10 cellular contexts compared by ENCODE assay signal in the genomic region with DNA sequence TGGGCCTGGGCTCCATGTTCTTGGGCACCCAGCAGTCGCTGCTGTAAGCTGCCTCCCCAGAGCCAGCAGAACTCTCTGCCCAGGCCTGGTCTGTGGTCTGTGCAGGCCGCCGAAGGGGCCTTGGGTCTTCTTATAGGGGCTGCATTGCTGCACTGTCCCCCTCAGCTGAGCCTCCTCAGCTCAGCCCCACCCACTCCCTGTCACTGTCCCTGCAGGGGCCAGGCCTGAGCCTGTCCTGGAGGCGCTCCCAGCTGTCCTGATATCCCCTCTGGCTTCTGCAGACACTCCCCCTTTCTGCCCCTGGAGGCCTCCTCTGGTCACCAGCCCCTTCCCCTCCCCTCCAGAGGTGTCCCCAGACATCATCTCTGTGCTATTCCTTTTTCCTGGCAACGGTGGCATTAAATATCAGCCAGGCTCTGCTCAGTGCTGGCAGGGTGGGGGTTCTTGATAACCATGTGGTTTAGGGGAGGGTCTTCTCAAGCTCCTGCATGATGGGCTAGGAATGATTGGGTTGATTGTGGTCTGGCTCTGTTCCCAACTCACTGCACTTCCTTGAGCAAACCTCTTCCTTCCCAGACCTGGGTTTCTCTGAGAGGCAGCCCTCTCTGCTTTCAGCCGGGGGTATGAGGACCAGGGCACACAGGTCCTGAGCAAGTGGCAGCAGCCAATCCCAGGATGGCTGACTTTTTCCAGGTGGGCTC. TPM values are rescaled to one million over a fixed set of nuclear protein-coding genes. Genes with fewer than 3 reads are reported as not detected.
DNase-seq lines count a peak whose midpoint lies in the region; ATAC-seq and TF ChIP-seq lines count a peak whose summit lies in the region.
"Had no signal": no experiment of that assay in that cellular context is flagged by ENCODE, and none has a peak within 500 bp of the region (broad histone marks: within the 10 kb centered on the region; RNA-seq: fewer than 3 reads in every experiment).

No MANE protein-coding gene starts in this region.

- H3K4me3 ChIP-seq in skeletal muscle tissue (ENCODE audit: low read length in 3 of 3), result peak overlapping the region in 2 of 3 donors; percentile 23 to 29
- H3K4me3 ChIP-seq in testis, result no peak overlapping the region

- TF ChIP-seq POLR2A in testis (IDR thresholded peaks at IDR 0.05), result no peak

- ATAC-seq in GM21529 (IDR thresholded peaks at IDR 0.05; ENCODE audit: unreplicated experiment), result no peak

- H3K27me3 ChIP-seq in skeletal muscle tissue (ENCODE audit: control insufficient read depth in 3 of 3, insufficient read depth in 3 of 3, low read length in 3 of 3) (no peaks in the 10 kb centered on the region), testis (no peaks in the 10 kb centered on the region)

- H3K9ac ChIP-seq in skeletal muscle tissue (ENCODE audit: low read depth in 1 of 3, low read length in 3 of 3), result peak overlapping the region in 2 of 3 donors; percentile 46 to 69

- intact Hi-C loops in cardiac septum (cut with DNase I) (loop anchor here (2.0 kb wide), 1 partner anchor 61 kb away; no protein-coding TSS in a partner anchor), testis (cut with DNase I; ENCODE audit: low total_unique reads) (no loop called here)

- H3K4me1 ChIP-seq in skeletal muscle tissue (ENCODE audit: control insufficient read depth in 3 of 3, insufficient read depth in 3 of 3, low read length in 3 of 3) (peaks cover 48 to 60% (median 57%) of the 10 kb centered on the region in 3 donors), testis (peaks cover 6% of the 10 kb centered on the region)

- DNase-seq in NCI-H2107 treated with DMSO at 0.1 percent for 48 hours (lab: John Stamatoyannopoulos, UW; ENCODE audit: unreplicated experiment), result peak; percentile 82
- DNase-seq in NCI-H2107 (lab: John Stamatoyannopoulos, UW), result no peak
- peak; percentile 26 for DNase-seq in RPMI7951 (ENCODE audit: low read depth)
- DNase-seq in cardiac septum (ENCODE audit: low spot score), result peak; percentile 78
- no peak for DNase-seq in testis
- DNase-seq in 8988T, result no peak
- DNase-seq: activated naive CD4-positive, alpha-beta T cell had no signal

- H3K36me3 ChIP-seq in skeletal muscle tissue (ENCODE audit: control insufficient read depth in 3 of 3, insufficient read depth in 3 of 3, low read length in 3 of 3) (no peaks in the 10 kb centered on the region), testis (ENCODE audit: low read depth, missing control alignments) (no peaks in the 10 kb centered on the region)

- no peaks in the 10 kb centered on the region for H3K9me3 ChIP-seq in skeletal muscle tissue (ENCODE audit: control insufficient read depth in 3 of 3, low read length in 3 of 3)
- H3K9me3 ChIP-seq in testis, result no peaks in the 10 kb centered on the region

- H3K27ac ChIP-seq in skeletal muscle tissue (ENCODE audit: low read depth, low read length), result peak overlapping the region; percentile 58
- H3K27ac ChIP-seq in testis, result no peak overlapping the region

- no peak for TF ChIP-seq CTCF in testis (IDR thresholded peaks at IDR 0.05)

- WGBS in testis, 2 donors, result 65 to 69% methylated on average over 6 of the region's 6 CpGs

RNA-seq across cellular contexts. Expression of a gene that starts 3.6 kb away (rescaled TPM):
- total RNA-seq in RPMI7951 (2014; rRNA removed; shearing (Covaris generic)), result not detected in 2 replicates
- 2.0 TPM for total RNA-seq in cardiac septum
- 2.6 TPM for total RNA-seq in skeletal muscle tissue
- total RNA-seq in testis, result 1 to 10 TPM; 3.8 to 4.5 TPM
- 2.4 TPM for polyA plus RNA-seq in testis (ENCODE audit: insufficient read depth, low read depth, low replicate concordance)
- total RNA-seq: T-helper 2 cell treated with Interferon-gamma antibody and Interleukin-4, amounts not matched to agents 100 ng/mL and 5 ng/mL, for 36 hours had no signal

Comparison
In these comparisons a context has a peak if more than half of its experiments do, and no peak if none do; other contexts are left out.
1. DNase-seq: peak in NCI-H2107 treated with DMSO at 0.1 percent for 48 hours (single experiment), RPMI7951 (single experiment) and cardiac septum (single experiment); none in NCI-H2107 (single experiment), testis (single experiment) and 8988T (single experiment).
2. H3K4me3 ChIP-seq: peak in skeletal muscle tissue (2 of 3); none in testis (0 of 2).